Comparison of ENCODE assay signal across 1 cellular context in the genomic region with DNA sequence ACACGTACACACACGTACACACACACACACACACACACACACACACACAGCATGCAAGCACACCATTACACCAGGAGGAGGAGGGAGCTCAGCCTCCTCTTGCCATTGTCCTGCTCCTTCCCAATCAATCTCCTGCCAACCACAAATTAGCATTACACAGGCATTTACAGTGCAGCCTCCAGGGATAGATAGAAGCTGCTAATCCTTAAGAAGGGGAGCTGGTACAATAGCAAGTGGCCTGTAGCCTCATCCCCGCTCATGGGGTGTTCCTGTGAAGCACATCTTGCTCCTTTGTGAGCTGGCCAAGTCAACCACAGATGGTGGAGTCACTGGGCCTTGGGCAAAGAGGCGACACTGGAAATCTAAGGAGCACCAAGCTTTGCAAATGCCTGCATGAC.
TF ChIP-seq lines count a peak whose summit lies in the region.

No MANE protein-coding gene starts in this region.

TF ChIP-seq in H1, 55 proteins besides CTCF, POLR2A, EP300 and RAD21 (continued from another document):
- TF ChIP-seq, protein P1, sequence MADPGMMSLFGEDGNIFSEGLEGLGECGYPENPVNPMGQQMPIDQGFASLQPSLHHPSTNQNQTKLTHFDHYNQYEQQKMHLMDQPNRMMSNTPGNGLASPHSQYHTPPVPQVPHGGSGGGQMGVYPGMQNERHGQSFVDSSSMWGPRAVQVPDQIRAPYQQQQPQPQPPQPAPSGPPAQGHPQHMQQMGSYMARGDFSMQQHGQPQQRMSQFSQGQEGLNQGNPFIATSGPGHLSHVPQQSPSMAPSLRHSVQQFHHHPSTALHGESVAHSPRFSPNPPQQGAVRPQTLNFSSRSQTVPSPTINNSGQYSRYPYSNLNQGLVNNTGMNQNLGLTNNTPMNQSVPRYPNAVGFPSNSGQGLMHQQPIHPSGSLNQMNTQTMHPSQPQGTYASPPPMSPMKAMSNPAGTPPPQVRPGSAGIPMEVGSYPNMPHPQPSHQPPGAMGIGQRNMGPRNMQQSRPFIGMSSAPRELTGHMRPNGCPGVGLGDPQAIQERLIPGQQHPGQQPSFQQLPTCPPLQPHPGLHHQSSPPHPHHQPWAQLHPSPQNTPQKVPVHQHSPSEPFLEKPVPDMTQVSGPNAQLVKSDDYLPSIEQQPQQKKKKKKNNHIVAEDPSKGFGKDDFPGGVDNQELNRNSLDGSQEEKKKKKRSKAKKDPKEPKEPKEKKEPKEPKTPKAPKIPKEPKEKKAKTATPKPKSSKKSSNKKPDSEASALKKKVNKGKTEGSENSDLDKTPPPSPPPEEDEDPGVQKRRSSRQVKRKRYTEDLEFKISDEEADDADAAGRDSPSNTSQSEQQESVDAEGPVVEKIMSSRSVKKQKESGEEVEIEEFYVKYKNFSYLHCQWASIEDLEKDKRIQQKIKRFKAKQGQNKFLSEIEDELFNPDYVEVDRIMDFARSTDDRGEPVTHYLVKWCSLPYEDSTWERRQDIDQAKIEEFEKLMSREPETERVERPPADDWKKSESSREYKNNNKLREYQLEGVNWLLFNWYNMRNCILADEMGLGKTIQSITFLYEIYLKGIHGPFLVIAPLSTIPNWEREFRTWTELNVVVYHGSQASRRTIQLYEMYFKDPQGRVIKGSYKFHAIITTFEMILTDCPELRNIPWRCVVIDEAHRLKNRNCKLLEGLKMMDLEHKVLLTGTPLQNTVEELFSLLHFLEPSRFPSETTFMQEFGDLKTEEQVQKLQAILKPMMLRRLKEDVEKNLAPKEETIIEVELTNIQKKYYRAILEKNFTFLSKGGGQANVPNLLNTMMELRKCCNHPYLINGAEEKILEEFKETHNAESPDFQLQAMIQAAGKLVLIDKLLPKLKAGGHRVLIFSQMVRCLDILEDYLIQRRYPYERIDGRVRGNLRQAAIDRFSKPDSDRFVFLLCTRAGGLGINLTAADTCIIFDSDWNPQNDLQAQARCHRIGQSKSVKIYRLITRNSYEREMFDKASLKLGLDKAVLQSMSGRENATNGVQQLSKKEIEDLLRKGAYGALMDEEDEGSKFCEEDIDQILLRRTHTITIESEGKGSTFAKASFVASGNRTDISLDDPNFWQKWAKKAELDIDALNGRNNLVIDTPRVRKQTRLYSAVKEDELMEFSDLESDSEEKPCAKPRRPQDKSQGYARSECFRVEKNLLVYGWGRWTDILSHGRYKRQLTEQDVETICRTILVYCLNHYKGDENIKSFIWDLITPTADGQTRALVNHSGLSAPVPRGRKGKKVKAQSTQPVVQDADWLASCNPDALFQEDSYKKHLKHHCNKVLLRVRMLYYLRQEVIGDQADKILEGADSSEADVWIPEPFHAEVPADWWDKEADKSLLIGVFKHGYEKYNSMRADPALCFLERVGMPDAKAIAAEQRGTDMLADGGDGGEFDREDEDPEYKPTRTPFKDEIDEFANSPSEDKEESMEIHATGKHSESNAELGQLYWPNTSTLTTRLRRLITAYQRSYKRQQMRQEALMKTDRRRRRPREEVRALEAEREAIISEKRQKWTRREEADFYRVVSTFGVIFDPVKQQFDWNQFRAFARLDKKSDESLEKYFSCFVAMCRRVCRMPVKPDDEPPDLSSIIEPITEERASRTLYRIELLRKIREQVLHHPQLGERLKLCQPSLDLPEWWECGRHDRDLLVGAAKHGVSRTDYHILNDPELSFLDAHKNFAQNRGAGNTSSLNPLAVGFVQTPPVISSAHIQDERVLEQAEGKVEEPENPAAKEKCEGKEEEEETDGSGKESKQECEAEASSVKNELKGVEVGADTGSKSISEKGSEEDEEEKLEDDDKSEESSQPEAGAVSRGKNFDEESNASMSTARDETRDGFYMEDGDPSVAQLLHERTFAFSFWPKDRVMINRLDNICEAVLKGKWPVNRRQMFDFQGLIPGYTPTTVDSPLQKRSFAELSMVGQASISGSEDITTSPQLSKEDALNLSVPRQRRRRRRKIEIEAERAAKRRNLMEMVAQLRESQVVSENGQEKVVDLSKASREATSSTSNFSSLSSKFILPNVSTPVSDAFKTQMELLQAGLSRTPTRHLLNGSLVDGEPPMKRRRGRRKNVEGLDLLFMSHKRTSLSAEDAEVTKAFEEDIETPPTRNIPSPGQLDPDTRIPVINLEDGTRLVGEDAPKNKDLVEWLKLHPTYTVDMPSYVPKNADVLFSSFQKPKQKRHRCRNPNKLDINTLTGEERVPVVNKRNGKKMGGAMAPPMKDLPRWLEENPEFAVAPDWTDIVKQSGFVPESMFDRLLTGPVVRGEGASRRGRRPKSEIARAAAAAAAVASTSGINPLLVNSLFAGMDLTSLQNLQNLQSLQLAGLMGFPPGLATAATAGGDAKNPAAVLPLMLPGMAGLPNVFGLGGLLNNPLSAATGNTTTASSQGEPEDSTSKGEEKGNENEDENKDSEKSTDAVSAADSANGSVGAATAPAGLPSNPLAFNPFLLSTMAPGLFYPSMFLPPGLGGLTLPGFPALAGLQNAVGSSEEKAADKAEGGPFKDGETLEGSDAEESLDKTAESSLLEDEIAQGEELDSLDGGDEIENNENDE (IDR thresholded peaks at IDR 0.05; ENCODE audit: insufficient replicate concordance, low read length): peak; percentile 57
- peak; percentile 47; the same call in 1 of the 2 replicates for TF ChIP-seq KDM1A (IDR thresholded peaks at IDR 0.05; ENCODE audit: borderline replicate concordance, low read length)
- no peak for TF ChIP-seq CTBP2 (IDR thresholded peaks at IDR 0.05; ENCODE audit: borderline replicate concordance, insufficient read depth, insufficient read length, low read length)
- 0 out of 2 replicates have a peak, but pooled peaks have one; percentile 51 for TF ChIP-seq YY1 (IDR thresholded peaks at IDR 0.05; ENCODE audit: low read depth, low read length)
- TF ChIP-seq E2F6 (IDR thresholded peaks at IDR 0.05): no peak
- TF ChIP-seq CHD1 (IDR thresholded peaks at IDR 0.05; ENCODE audit: low read depth, low read length): no peak
- TF ChIP-seq RBBP5 (IDR thresholded peaks at IDR 0.05; ENCODE audit: borderline replicate concordance, low read depth, low read length): no peak
- TF ChIP-seq, protein P2, sequence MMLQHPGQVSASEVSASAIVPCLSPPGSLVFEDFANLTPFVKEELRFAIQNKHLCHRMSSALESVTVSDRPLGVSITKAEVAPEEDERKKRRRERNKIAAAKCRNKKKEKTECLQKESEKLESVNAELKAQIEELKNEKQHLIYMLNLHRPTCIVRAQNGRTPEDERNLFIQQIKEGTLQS (IDR thresholded peaks at IDR 0.05; ENCODE audit: insufficient read depth, low read depth, low read length): no peak
- no peak for TF ChIP-seq POLR2AphosphoS5 (IDR thresholded peaks at IDR 0.05; ENCODE audit: low read depth, low read length)
- peak; percentile 56; the same call in 1 of the 2 replicates for TF ChIP-seq CREB1 (IDR thresholded peaks at IDR 0.05)
- TF ChIP-seq SIRT6 (IDR thresholded peaks at IDR 0.05; ENCODE audit: low read length): no peak
- peak in 1 of 2 experiments; percentile 80; a peak in 1 of 4 replicates for TF ChIP-seq HDAC2 (IDR thresholded peaks at IDR 0.05; ENCODE audit: borderline replicate concordance in 1 of 2, low read depth in 2 of 2, low read length in 2 of 2)
- no peak for TF ChIP-seq SIX5 (IDR thresholded peaks at IDR 0.05; ENCODE audit: low read depth, low read length)
- TF ChIP-seq BCL11A (IDR thresholded peaks at IDR 0.05; ENCODE audit: low read depth in 2 of 2, low read length in 2 of 2): no peak
TF ChIP-seq in H1: peak in this region for 11.
